In genomic region chr6:163779727-163780284, GRCh38 we compare ENCODE assay signal across 22 cellular contexts.
"Had no signal": no experiment of that assay in that cellular context is flagged by ENCODE, and none has a peak within 500 bp of the region (broad histone marks: within the 10 kb centered on the region; RNA-seq: fewer than 3 reads in every experiment).

No MANE protein-coding gene starts in this region.

- DNase-seq: IMR-90, Kasumi-1, MM.1S, NCI-H1092 treated with DMSO at 0.1 percent for 48 hours, NCI-H1436, NCI-H187, NCI-H2029, NCI-H2081 treated with DMSO at 0.1 percent for 48 hours, NCI-H2171, NCI-H226, NCI-H446, NCI-H510A, NCI-H524 treated with DMSO at 0.1 percent for 48 hours, NCI-H774, Right ventricle myocardium superior, RPMI8226, SIG-M5, SK-N-SH had no signal

- FAIRE-seq: HTR-8/SVneo, RCC 7860 had no signal

- H3K4me2 ChIP-seq: KMS-11, SK-N-SH had no signal

- H3K27ac ChIP-seq: HL-60, KMS-11 had no signal

- H3K9me3 ChIP-seq: SK-N-SH had no signal

- H3K9ac ChIP-seq: KMS-11, SK-N-SH had no signal
